10 cellular contexts compared by ENCODE assay signal in genomic region chr6:39137235-39137634, GRCh38. TPM values are rescaled to one million over a fixed set of nuclear protein-coding genes. Genes with fewer than 3 reads are reported as not detected.
A peak's percentile ranks its signal among the peaks of the same experiment; 100 is the strongest.
DNase-seq lines count a peak whose midpoint lies in the region; ATAC-seq and TF ChIP-seq lines count a peak whose summit lies in the region.
"Had no signal": no experiment of that assay in that cellular context is flagged by ENCODE, and none has a peak within 500 bp of the region (broad histone marks: within the 10 kb centered on the region; RNA-seq: fewer than 3 reads in every experiment).

No MANE protein-coding gene starts in this region.

- BruUV-seq in A673 (replicated peaks; lab: Mats Ljungman, UMichigan): no TSS peak

- TF ChIP-seq CTCF in A673 (conservative IDR thresholded peaks at IDR 0.05; ENCODE audit: low read depth, low read length) (no peak), dorsolateral prefrontal cortex (IDR thresholded peaks at IDR 0.05 in 54 of 56, conservative IDR thresholded peaks at IDR 0.05 in 2 of 56; ENCODE audit: low read depth in 1 of 56, partially characterized antibody in 56 of 56) (no peak)

- H3K9me3 Mint-ChIP-seq in activated CD4-positive, alpha-beta memory T cell treated with anti-CD3 and anti-CD28 coated beads, Interleukin-2, amount 10 ng/mL, durations not matched to agents 7 days and 5 days: peaks cover 2% of the 10 kb centered on the region

- no peaks in the 10 kb centered on the region for H3K9me3 ChIP-seq in A673 (ENCODE audit: low read depth, low read length, poor library complexity, severe bottlenecking)
- H3K9me3 ChIP-seq: neutrophil had no signal

- H3K4me3 ChIP-seq in A673 (ENCODE audit: low read depth, low read length, poor library complexity, severe bottlenecking) (no peak overlapping the region), dorsolateral prefrontal cortex (no peak overlapping the region)

- TF ChIP-seq POLR2A in GM18505 (IDR thresholded peaks at IDR 0.05; ENCODE audit: borderline replicate concordance, extremely low read depth, insufficient read depth, insufficient read length): no peak

- no peaks in the 10 kb centered on the region for H3K4me1 Mint-ChIP-seq in activated CD4-positive, alpha-beta memory T cell treated with anti-CD3 and anti-CD28 coated beads, Interleukin-2, amount 10 ng/mL, durations not matched to agents 7 days and 5 days

- H3K4me3 Mint-ChIP-seq in activated CD4-positive, alpha-beta memory T cell treated with anti-CD3 and anti-CD28 coated beads, Interleukin-2, amount 10 ng/mL, durations not matched to agents 7 days and 5 days: no peak overlapping the region
- H3K4me3 Mint-ChIP-seq: type B pancreatic cell had no signal

- peaks cover 14% of the 10 kb centered on the region for H3K27me3 ChIP-seq in A673 (replicated peaks; ENCODE audit: insufficient read depth, low read depth, low read length, poor library complexity)
- peaks cover 0 to 25% (median 0%) of the 10 kb centered on the region in 45 donors for H3K27me3 ChIP-seq in dorsolateral prefrontal cortex

- CTCF ChIA-PET in A673 (lab: Charles Lee): interaction anchor here (0.6 kb wide), 1 partner anchor 641 kb away, joined by 3 read pairs; no protein-coding TSS in a partner anchor
- CTCF ChIA-PET in activated CD4-positive, alpha-beta memory T cell treated with anti-CD3 and anti-CD28 coated beads, Interleukin-2, amount 10 ng/mL, durations not matched to agents 7 days and 5 days (lab: Charles Lee): interaction anchor here (0.9 kb wide), 1 partner anchor 166 kb away, joined by 3 read pairs; no protein-coding TSS in a partner anchor

- peak; percentile 58 for DNase-seq in A673 (ENCODE audit: low spot score)
- DNase-seq in HT-29 (ENCODE audit: low spot score): peak; percentile 81
- DNase-seq in activated CD4-positive, alpha-beta memory T cell treated with anti-CD3 and anti-CD28 coated beads, Interleukin-2, amount 10 ng/mL, durations not matched to agents 7 days and 5 days: peak; percentile 46
- peak; percentile 21 for DNase-seq in iris pigment epithelial cell (ENCODE audit: low read depth)
- DNase-seq in substantia nigra (lab: John Stamatoyannopoulos, UW): no peak
- DNase-seq in NCI-H1048 (lab: John Stamatoyannopoulos, UW): no peak
- no peak for DNase-seq in dorsolateral prefrontal cortex

- no peak overlapping the region for H3K27ac ChIP-seq in A673 (ENCODE audit: low read depth, low read length, poor library complexity, severe bottlenecking)
- H3K27ac ChIP-seq in substantia nigra (ENCODE audit: low read depth, low read length, poor library complexity, severe bottlenecking): no peak overlapping the region
- no peak overlapping the region for H3K27ac ChIP-seq in dorsolateral prefrontal cortex
- H3K27ac ChIP-seq: neutrophil had no signal

- no peaks in the 10 kb centered on the region for H3K36me3 Mint-ChIP-seq in activated CD4-positive, alpha-beta memory T cell treated with anti-CD3 and anti-CD28 coated beads, Interleukin-2, amount 10 ng/mL, durations not matched to agents 7 days and 5 days (ENCODE audit: low read depth)
- H3K36me3 Mint-ChIP-seq: type B pancreatic cell had no signal

- H3K27me3 Mint-ChIP-seq in activated CD4-positive, alpha-beta memory T cell treated with anti-CD3 and anti-CD28 coated beads, Interleukin-2, amount 10 ng/mL, durations not matched to agents 7 days and 5 days: peaks cover 15% of the 10 kb centered on the region

- no peaks in the 10 kb centered on the region for H3K4me1 ChIP-seq in A673 (ENCODE audit: insufficient read depth, low read length, poor library complexity, severe bottlenecking)

- no peak overlapping the region for H3K27ac Mint-ChIP-seq in activated CD4-positive, alpha-beta memory T cell treated with anti-CD3 and anti-CD28 coated beads, Interleukin-2, amount 10 ng/mL, durations not matched to agents 7 days and 5 days
- H3K27ac Mint-ChIP-seq: type B pancreatic cell had no signal

- POLR2A ChIA-PET in A673 (lab: Charles Lee; ENCODE audit: low non-redundant PET): no interaction called here
- POLR2A ChIA-PET in activated CD4-positive, alpha-beta memory T cell treated with anti-CD3 and anti-CD28 coated beads, Interleukin-2, amount 10 ng/mL, durations not matched to agents 7 days and 5 days (lab: Charles Lee): no interaction called here

- no peaks in the 10 kb centered on the region for H3K36me3 ChIP-seq in A673 (ENCODE audit: insufficient read depth, low read length, poor library complexity, severe bottlenecking)
- H3K36me3 ChIP-seq: neutrophil had no signal

- intact Hi-C loops in A673 (cut with micrococcal nuclease; ENCODE audit: unreplicated experiment): no loop called here
- intact Hi-C loops in dorsolateral prefrontal cortex (cut with DNase I): no loop called here

- no peak for ATAC-seq in GM18505 (IDR thresholded peaks at IDR 0.05; ENCODE audit: unreplicated experiment)

RNA-seq across cellular contexts. Expression of gene SAYSD1, which starts 22.2 kb away (rescaled TPM):
- 15.8 and 16.2 TPM in 2 replicates for total RNA-seq in A673 (2021)
- 11.2 and 11.9 TPM in 2 replicates for total RNA-seq in HT-29 (2014; rRNA removed; shearing (Covaris generic))
- 10 to 100 TPM; 10.4 to 11.0 TPM for total RNA-seq in activated CD4-positive, alpha-beta memory T cell treated with anti-CD3 and anti-CD28 coated beads, Interleukin-2, amount 10 ng/mL, durations not matched to agents 7 days and 5 days
- total RNA-seq in dorsolateral prefrontal cortex: 10 to 100 TPM in 115 of 120 experiments, 1 to 10 TPM in 5; 8.1 to 18.3 (median 14.4) TPM

Comparison
In these comparisons a context has a peak if more than half of its experiments do, and no peak if none do; other contexts are left out.
1. DNase-seq: peak in A673 (single experiment), HT-29 (single experiment), activated CD4-positive, alpha-beta memory T cell treated with anti-CD3 and anti-CD28 coated beads, Interleukin-2, amount 10 ng/mL, durations not matched to agents 7 days and 5 days (single experiment) and iris pigment epithelial cell (single experiment); none in substantia nigra (0 of 49), NCI-H1048 (single experiment) and dorsolateral prefrontal cortex (0 of 10).